In genomic region chr16:2184346-2184745, GRCh38 we compare ENCODE assay signal across 1 cellular context.
TF ChIP-seq lines count a peak whose summit lies in the region.

No MANE protein-coding gene starts in this region.

TF ChIP-seq in H1, 55 proteins besides CTCF, POLR2A, EP300 and RAD21:
- TF ChIP-seq EGR1 (IDR thresholded peaks at IDR 0.05; ENCODE audit: borderline replicate concordance, low read depth, low read length) (no peak), CTBP2 (IDR thresholded peaks at IDR 0.05; ENCODE audit: borderline replicate concordance, insufficient read depth, insufficient read length, low read length) (no peak), ATF2 (IDR thresholded peaks at IDR 0.05; ENCODE audit: low read length) (no peak), KDM4A (IDR thresholded peaks at IDR 0.05; ENCODE audit: low read depth, low read length, severe bottlenecking) (no peak), TBP (IDR thresholded peaks at IDR 0.05; ENCODE audit: low read depth, low read length) (no peak), NANOG (IDR thresholded peaks at IDR 0.05; ENCODE audit: insufficient read depth, low read depth, low read length, poor library complexity, severe bottlenecking) (no peak), CBX8 (IDR thresholded peaks at IDR 0.05; ENCODE audit: borderline replicate concordance, low read depth, low read length) (no peak), BRCA1 (IDR thresholded peaks at IDR 0.05; ENCODE audit: low read depth, low read length) (no peak), FOSL1 (IDR thresholded peaks at IDR 0.05; ENCODE audit: insufficient read depth, low read depth, low read length) (no peak), SP4 (IDR thresholded peaks at IDR 0.05; ENCODE audit: low read length) (no peak), SUZ12 (IDR thresholded peaks at IDR 0.05; ENCODE audit: low read length) (no peak)
TF ChIP-seq in H1: peak in this region for 0.
